ENCODE assay signal across 1 cellular context in genomic region chr1:39262802-39263201, GRCh38.
TF ChIP-seq lines count a peak whose summit lies in the region.

No MANE protein-coding gene starts in this region.

TF ChIP-seq in K562, 482 proteins besides CTCF, POLR2A, EP300 and RAD21:
- no peak for TF ChIP-seq ZNF197 (CRISPR knock-in tag; IDR thresholded peaks at IDR 0.05; ENCODE audit: low read depth)
- TF ChIP-seq, protein P1, sequence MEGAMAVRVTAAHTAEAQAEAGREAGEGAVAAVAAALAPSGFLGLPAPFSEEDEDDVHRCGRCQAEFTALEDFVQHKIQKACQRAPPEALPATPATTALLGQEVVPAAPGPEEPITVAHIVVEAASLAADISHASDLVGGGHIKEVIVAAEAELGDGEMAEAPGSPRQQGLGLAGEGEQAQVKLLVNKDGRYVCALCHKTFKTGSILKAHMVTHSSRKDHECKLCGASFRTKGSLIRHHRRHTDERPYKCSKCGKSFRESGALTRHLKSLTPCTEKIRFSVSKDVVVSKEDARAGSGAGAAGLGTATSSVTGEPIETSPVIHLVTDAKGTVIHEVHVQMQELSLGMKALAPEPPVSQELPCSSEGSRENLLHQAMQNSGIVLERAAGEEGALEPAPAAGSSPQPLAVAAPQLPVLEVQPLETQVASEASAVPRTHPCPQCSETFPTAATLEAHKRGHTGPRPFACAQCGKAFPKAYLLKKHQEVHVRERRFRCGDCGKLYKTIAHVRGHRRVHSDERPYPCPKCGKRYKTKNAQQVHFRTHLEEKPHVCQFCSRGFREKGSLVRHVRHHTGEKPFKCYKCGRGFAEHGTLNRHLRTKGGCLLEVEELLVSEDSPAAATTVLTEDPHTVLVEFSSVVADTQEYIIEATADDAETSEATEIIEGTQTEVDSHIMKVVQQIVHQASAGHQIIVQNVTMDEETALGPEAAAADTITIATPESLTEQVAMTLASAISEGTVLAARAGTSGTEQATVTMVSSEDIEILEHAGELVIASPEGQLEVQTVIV (CRISPR knock-in tag; IDR thresholded peaks at IDR 0.05; ENCODE audit: borderline replicate concordance): no peak
- TF ChIP-seq CCAR2 (IDR thresholded peaks at IDR 0.05; ENCODE audit: low read depth, low read length): no peak
- peak; percentile 51; the same call in 1 of the 2 replicates for TF ChIP-seq VEZF1 (CRISPR knock-in tag; IDR thresholded peaks at IDR 0.05)
- no peak for TF ChIP-seq SMARCA4 (IDR thresholded peaks at IDR 0.05)
- no peak for TF ChIP-seq ZNF384 (IDR thresholded peaks at IDR 0.05; ENCODE audit: low read depth, low read length)
- no peak for TF ChIP-seq ZKSCAN3 (CRISPR knock-in tag; IDR thresholded peaks at IDR 0.05)
- no peak for TF ChIP-seq PTBP1 (IDR thresholded peaks at IDR 0.05; ENCODE audit: low read depth, low read length)
- TF ChIP-seq FOS (IDR thresholded peaks at IDR 0.05; ENCODE audit: extremely low read depth, insufficient read length): no peak
- TF ChIP-seq, protein P2, sequence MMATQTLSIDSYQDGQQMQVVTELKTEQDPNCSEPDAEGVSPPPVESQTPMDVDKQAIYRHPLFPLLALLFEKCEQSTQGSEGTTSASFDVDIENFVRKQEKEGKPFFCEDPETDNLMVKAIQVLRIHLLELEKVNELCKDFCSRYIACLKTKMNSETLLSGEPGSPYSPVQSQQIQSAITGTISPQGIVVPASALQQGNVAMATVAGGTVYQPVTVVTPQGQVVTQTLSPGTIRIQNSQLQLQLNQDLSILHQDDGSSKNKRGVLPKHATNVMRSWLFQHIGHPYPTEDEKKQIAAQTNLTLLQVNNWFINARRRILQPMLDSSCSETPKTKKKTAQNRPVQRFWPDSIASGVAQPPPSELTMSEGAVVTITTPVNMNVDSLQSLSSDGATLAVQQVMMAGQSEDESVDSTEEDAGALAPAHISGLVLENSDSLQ (IDR thresholded peaks at IDR 0.05): peak; percentile 45
- no peak for TF ChIP-seq SAP30 (IDR thresholded peaks at IDR 0.05; ENCODE audit: borderline replicate concordance, insufficient read depth, low read depth, low read length, poor library complexity, severe bottlenecking)
- no peak for TF ChIP-seq ZNF280A (IDR thresholded peaks at IDR 0.05; ENCODE audit: low read depth, partially characterized antibody)
- TF ChIP-seq, protein P3, sequence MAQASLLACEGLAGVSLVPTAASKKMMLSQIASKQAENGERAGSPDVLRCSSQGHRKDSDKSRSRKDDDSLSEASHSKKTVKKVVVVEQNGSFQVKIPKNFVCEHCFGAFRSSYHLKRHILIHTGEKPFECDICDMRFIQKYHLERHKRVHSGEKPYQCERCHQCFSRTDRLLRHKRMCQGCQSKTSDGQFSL (CRISPR knock-in tag; IDR thresholded peaks at IDR 0.05): no peak
- TF ChIP-seq, protein P3 (tag; IDR thresholded peaks at IDR 0.05): peak in 1 of 2 experiments; percentile 39; a peak in 1 of 4 replicates
- TF ChIP-seq, protein P4, sequence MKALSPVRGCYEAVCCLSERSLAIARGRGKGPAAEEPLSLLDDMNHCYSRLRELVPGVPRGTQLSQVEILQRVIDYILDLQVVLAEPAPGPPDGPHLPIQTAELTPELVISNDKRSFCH (CRISPR knock-in tag; IDR thresholded peaks at IDR 0.05): no peak
- TF ChIP-seq, protein P4 (tag; IDR thresholded peaks at IDR 0.05): no peak
- no peak for TF ChIP-seq THAP12 (CRISPR knock-in tag; IDR thresholded peaks at IDR 0.05)
- TF ChIP-seq POLR3A (IDR thresholded peaks at IDR 0.05; ENCODE audit: borderline replicate concordance, extremely low read depth, insufficient read depth, insufficient read length): no peak
- TF ChIP-seq SMARCC2 (IDR thresholded peaks at IDR 0.05; ENCODE audit: low read depth): no peak
- no peak for TF ChIP-seq MCM7 (IDR thresholded peaks at IDR 0.05)
- TF ChIP-seq CEBPG (CRISPR knock-in tag; IDR thresholded peaks at IDR 0.05): peak; percentile 52; the same call in 1 of the 2 replicates
- TF ChIP-seq CEBPG (tag; conservative IDR thresholded peaks at IDR 0.05 in 1 of 2, IDR thresholded peaks at IDR 0.05 in 1 of 2): peak in 1 of 2 experiments; percentile 43; a peak in 1 of 4 replicates
- no peak for TF ChIP-seq ZNF24 (IDR thresholded peaks at IDR 0.05)
- no peak for TF ChIP-seq HEY1 (CRISPR knock-in tag; IDR thresholded peaks at IDR 0.05; ENCODE audit: borderline replicate concordance)
- TF ChIP-seq TSC22D4 (tag; IDR thresholded peaks at IDR 0.05): no peak
- no peak for TF ChIP-seq DMBX1 (CRISPR knock-in tag; IDR thresholded peaks at IDR 0.05; ENCODE audit: borderline replicate concordance)
- TF ChIP-seq SNRNP70 (optimal IDR thresholded peaks at IDR 0.05; ENCODE audit: low read depth, low read length): no peak
- no peak for TF ChIP-seq TAF1 (IDR thresholded peaks at IDR 0.05; ENCODE audit: control insufficient read depth, extremely low read depth, insufficient read depth, low read length, severe bottlenecking)
